ENCODE assay signal across 17 cellular contexts in genomic region chr7:137984181-137985041, GRCh38. TPM values are rescaled to one million over a fixed set of nuclear protein-coding genes. Genes with fewer than 3 reads are reported as not detected.
DNase-seq lines count a peak whose midpoint lies in the region; ATAC-seq, FAIRE-seq and TF ChIP-seq lines count a peak whose summit lies in the region.
"Had no signal": no experiment of that assay in that cellular context is flagged by ENCODE, and none has a peak within 500 bp of the region (broad histone marks: within the 10 kb centered on the region; RNA-seq: fewer than 3 reads in every experiment).

No MANE protein-coding gene starts in this region.

- CTCF ChIA-PET in HepG2 (lab: Yijun Ruan, JAX; ENCODE audit: low intra/inter-chr PET ratio, low total read pairs) = no interaction called here

- POLR2A ChIA-PET in HepG2 (lab: Yijun Ruan, JAX) = interaction anchor here (0.8 to 2.1 kb wide), 7 partner anchors 8 to 43 kb away, joined by 3 to 10 read pairs (median 6); partner anchors contain the start of gene CREB3L2

- H3K36me3 Mint-ChIP-seq in GM23338 (ENCODE audit: low read depth) = peaks cover 28% of the 10 kb centered on the region

- no TSS peak for BruUV-seq in HepG2 (replicated peaks; lab: Mats Ljungman, UMichigan)

- ATAC-seq in GM23338 (no peak), HepG2 (peak; percentile 10; the same call in 2 of the 3 replicates), HG03095 (IDR thresholded peaks at IDR 0.05; ENCODE audit: unreplicated experiment) (no peak), upper lobe of left lung (ENCODE audit: low FRiP score in 2 of 2) (no peak)
- ATAC-seq: activated CD8-positive, alpha-beta T cell treated with anti-CD3 and anti-CD28 coated beads, Interleukin-2, amount 10 ng/mL, durations not matched to agents 7 days and 5 days; SK-N-SH treated with all-trans-retinoic acid at 6 μM for 48 hours had no signal

- H3K9me3 Mint-ChIP-seq in GM23338 = peaks cover 4% of the 10 kb centered on the region; the same call in 2 of the 3 replicates

- no peak for TF ChIP-seq CTCF in GM23338 (conservative IDR thresholded peaks at IDR 0.05; ENCODE audit: low read depth in 2 of 2)
- TF ChIP-seq CTCF in HepG2 (CRISPR knock-in tag; IDR thresholded peaks at IDR 0.05) = no peak
- TF ChIP-seq CTCF in smooth muscle cell (IDR thresholded peaks at IDR 0.05; ENCODE audit: borderline replicate concordance, insufficient read depth, poor library complexity, severe bottlenecking) = no peak
- TF ChIP-seq CTCF in upper lobe of left lung (IDR thresholded peaks at IDR 0.05) = no peak

- intact Hi-C loops in HepG2 (cut with micrococcal nuclease; ENCODE audit: unreplicated experiment) = loop anchor here (2.0 kb wide), 1 partner anchor 14 kb away; no protein-coding TSS in a partner anchor

- no peak overlapping the region for H3K27ac Mint-ChIP-seq in GM23338
- H3K27ac Mint-ChIP-seq: activated CD8-positive, alpha-beta T cell treated with anti-CD3 and anti-CD28 coated beads, Interleukin-2, amount 10 ng/mL, durations not matched to agents 7 days and 5 days had no signal

- peaks cover 26% of the 10 kb centered on the region for H3K4me1 Mint-ChIP-seq in GM23338

- H3K9me2 ChIP-seq in GM23338 (ENCODE audit: insufficient read depth) = no peaks in the 10 kb centered on the region

- TF ChIP-seq RAD21 in HepG2 (CRISPR knock-in tag; IDR thresholded peaks at IDR 0.05) = no peak

- no peaks in the 10 kb centered on the region for H3K27me3 ChIP-seq in GM23338 (ENCODE audit: insufficient read depth)
- H3K27me3 ChIP-seq in adipocyte (replicated peaks; ENCODE audit: control insufficient read depth, insufficient read depth, low read length) = no peaks in the 10 kb centered on the region
- H3K27me3 ChIP-seq in HepG2 (ENCODE audit: control insufficient read depth in 1 of 2, insufficient read depth in 2 of 2, low read length in 2 of 2) = no peaks in the 10 kb centered on the region
- H3K27me3 ChIP-seq in smooth muscle cell (ENCODE audit: low read depth) = no peaks in the 10 kb centered on the region
- H3K27me3 ChIP-seq in upper lobe of left lung = no peaks in the 10 kb centered on the region

- H3K27ac ChIP-seq in GM23338 (ENCODE audit: low read depth) (0 out of 2 replicates have a peak overlapping the region, but pooled peaks have one; percentile 7), HepG2 (ENCODE audit: extremely low read length, insufficient read depth, low read length) (peak overlapping the region; percentile 59), smooth muscle cell (ENCODE audit: low read depth) (peak overlapping the region; percentile 97), upper lobe of left lung (peak overlapping the region in 2 of 4 donors; percentile 14 to 58)

- H3F3A ChIP-seq in GM23338 (replicated peaks; ENCODE audit: low read depth) (0 out of 2 replicates have a peak, but pooled peaks cover 4% of the 10 kb centered on the region), smooth muscle cell (ENCODE audit: low read depth) (peaks cover 9% of the 10 kb centered on the region)

- 39% methylated on average over 11 of the region's 11 CpGs for WGBS in HepG2 (ENCODE audit: low lambda C conversion rate)
- 87% methylated on average over 11 of the region's 11 CpGs for WGBS in smooth muscle cell (ENCODE audit: low lambda C conversion rate)
- 78 to 84% methylated on average over 11 of the region's 11 CpGs for WGBS in upper lobe of left lung, 2 donors

- H4K20me1 ChIP-seq in GM23338 (replicated peaks; ENCODE audit: insufficient read depth) = peaks cover 11% of the 10 kb centered on the region
- H4K20me1 ChIP-seq in HepG2 (ENCODE audit: insufficient read depth, low read length) = peaks cover 6% of the 10 kb centered on the region
- H4K20me1 ChIP-seq in smooth muscle cell (ENCODE audit: low read depth) = peaks cover 79% of the 10 kb centered on the region

- peak overlapping the region; percentile 49 for H3K9ac ChIP-seq in adipocyte (ENCODE audit: low read length)
- peak overlapping the region; percentile 31; the same call in 1 of the 2 replicates for H3K9ac ChIP-seq in HepG2 (ENCODE audit: insufficient read depth, low read depth, low read length)
- H3K9ac ChIP-seq in smooth muscle cell (ENCODE audit: low read depth) = no peak overlapping the region

- H3K9me3 ChIP-seq in adipocyte (ENCODE audit: control insufficient read depth, low read length) = no peaks in the 10 kb centered on the region
- H3K9me3 ChIP-seq in HepG2 (ENCODE audit: low read length) = peaks cover 4% of the 10 kb centered on the region; the same call in 1 of the 2 replicates
- no peaks in the 10 kb centered on the region for H3K9me3 ChIP-seq in smooth muscle cell (replicated peaks; ENCODE audit: low read depth)
- H3K9me3 ChIP-seq in upper lobe of left lung = no peaks in the 10 kb centered on the region

- TF ChIP-seq EP300 in HepG2 (IDR thresholded peaks at IDR 0.05; ENCODE audit: low read depth in 2 of 2, low read length in 2 of 2) = no peak
- TF ChIP-seq EP300 in HepG2 (CRISPR knock-in tag; IDR thresholded peaks at IDR 0.05; ENCODE audit: borderline replicate concordance) = no peak
- no peak for TF ChIP-seq EP300 in upper lobe of left lung (IDR thresholded peaks at IDR 0.05)

- in situ Hi-C loops in HepG2 (cut with HindIII; ENCODE audit: extremely low pct_ligation_motif_present, low pct_unique_long_range_greater_than_20kb) = no loop called here

- no peak for DNase-seq in GM23338 (ENCODE audit: low spot score)
- no peak for DNase-seq in adipocyte (ENCODE audit: low read depth)
- DNase-seq in HepG2 (ENCODE audit: low spot score) = peak; percentile 39
- no peak for DNase-seq in smooth muscle cell (lab: John Stamatoyannopoulos, UW; ENCODE audit: unreplicated experiment)
- no peak for DNase-seq in ecto neural progenitor cell (ENCODE audit: low spot score)
- DNase-seq in upper lobe of left lung = no peak
- no peak for DNase-seq in activated gamma-delta T cell (lab: John Stamatoyannopoulos, UW)
- DNase-seq: activated CD8-positive, alpha-beta T cell treated with anti-CD3 and anti-CD28 coated beads, Interleukin-2, amount 10 ng/mL, durations not matched to agents 7 days and 5 days; Calu3; effector memory CD4-positive, alpha-beta T cell; foreskin fibroblast; NCI-H2227 treated with DMSO at 0.1 percent for 48 hours; OCI-M1; stimulated activated CD4-positive, alpha-beta T cell treated with anti-CD3 and anti-CD28 coated beads, Interleukin-2, amount 100 ng/mL, for 48 hours had no signal

- no peaks in the 10 kb centered on the region; the same call in 1 of the 2 replicates for H3K36me3 ChIP-seq in GM23338 (ENCODE audit: insufficient read depth)
- H3K36me3 ChIP-seq in adipocyte (ENCODE audit: control insufficient read depth, insufficient read depth, low read length, severe bottlenecking) = no peaks in the 10 kb centered on the region
- H3K36me3 ChIP-seq in HepG2 (replicated peaks in 1 of 2; ENCODE audit: control insufficient read depth in 1 of 2, insufficient read depth in 2 of 2, low read length in 2 of 2) = peaks cover 13 to 38% of the 10 kb centered on the region in 2 experiments
- H3K36me3 ChIP-seq in smooth muscle cell (ENCODE audit: low read depth) = no peaks in the 10 kb centered on the region
- no peaks in the 10 kb centered on the region for H3K36me3 ChIP-seq in upper lobe of left lung

- H3K4me2 ChIP-seq in GM23338 (no peak overlapping the region), HepG2 (ENCODE audit: low read depth, low read length) (peak overlapping the region; percentile 65), smooth muscle cell (peak overlapping the region; percentile 33)

- TF ChIP-seq POLR2A in HepG2 (IDR thresholded peaks at IDR 0.05; ENCODE audit: insufficient read depth in 1 of 2, low read depth in 2 of 2, low read length in 2 of 2) (no peak), upper lobe of left lung (IDR thresholded peaks at IDR 0.05) (no peak)

- H3K4me3 ChIP-seq in GM23338 (no peak overlapping the region), adipocyte (ENCODE audit: low read length) (no peak overlapping the region), HepG2 (replicated peaks in 1 of 3; ENCODE audit: insufficient read depth in 1 of 3, low read depth in 2 of 3, low read length in 3 of 3) (0 out of 6 replicates have a peak overlapping the region, but pooled peaks of 1 of the 3 experiments have one; percentile 15), smooth muscle cell (no peak overlapping the region), upper lobe of left lung (no peak overlapping the region)

- H3K4me1 ChIP-seq in GM23338 (ENCODE audit: insufficient read depth) (peaks cover 17% of the 10 kb centered on the region), adipocyte (ENCODE audit: control insufficient read depth, insufficient read depth, low read length) (peaks cover 67% of the 10 kb centered on the region), HepG2 (ENCODE audit: insufficient read depth, low read length) (peaks cover 100% of the 10 kb centered on the region), smooth muscle cell (ENCODE audit: low read depth) (peaks cover 47% of the 10 kb centered on the region), upper lobe of left lung (peaks cover 32 to 63% (median 52%) of the 10 kb centered on the region in 4 donors)

- H3K79me2 ChIP-seq in GM23338 (replicated peaks; ENCODE audit: insufficient read depth) = peaks cover 100% of the 10 kb centered on the region
- H3K79me2 ChIP-seq in HepG2 (ENCODE audit: insufficient read depth, low read length) = peaks cover 99% of the 10 kb centered on the region
- peaks cover 95% of the 10 kb centered on the region for H3K79me2 ChIP-seq in smooth muscle cell (ENCODE audit: low read depth)

- peaks cover 2% of the 10 kb centered on the region for H3K27me3 Mint-ChIP-seq in GM23338 (ENCODE audit: insufficient read depth, low read depth, poor library complexity)

- peak; percentile 4 for FAIRE-seq in HepG2 (lab: Jason Lieb, UNC)
- FAIRE-seq: GM18507 had no signal

- H2AFZ ChIP-seq in GM23338 = no peak overlapping the region
- H2AFZ ChIP-seq in HepG2 (ENCODE audit: low read length) = no peak overlapping the region
- no peak overlapping the region for H2AFZ ChIP-seq in smooth muscle cell (ENCODE audit: low read depth)

- H3K4me3 Mint-ChIP-seq in GM23338 = no peak overlapping the region; the same call in 2 of the 3 replicates
- H3K4me3 Mint-ChIP-seq: activated CD8-positive, alpha-beta T cell treated with anti-CD3 and anti-CD28 coated beads, Interleukin-2, amount 10 ng/mL, durations not matched to agents 7 days and 5 days had no signal

RNA-seq across cellular contexts. Expression of gene CREB3L2, which starts 17.5 kb away (rescaled TPM):
- total RNA-seq in GM23338 (2014; rRNA removed; shearing (Covaris generic)) = 27.1 and 29.3 TPM in 2 replicates
- polyA plus RNA-seq in GM23338 (2016; fragmentation: Nextera tagmentation; extraction: Ambion mirVana) (12.2 and 14.5 TPM in 2 replicates), HepG2 (2011; rRNA removed) (39.0 and 41.1 TPM in 2 replicates), smooth muscle cell (27.4 and 37.6 TPM in 2 replicates)
- total RNA-seq in HepG2 (2016; rRNA removed; fragmentation: Illumina TruSeq; extraction: Trizol) (22.1 and 26.6 TPM in 2 replicates), smooth muscle cell (46.4 and 69.1 TPM in 2 replicates), upper lobe of left lung (10 to 100 TPM; 26.9 to 73.5 (median 34.2) TPM)
- 6.5 and 8.8 TPM in 2 replicates for total RNA-seq in HepG2 (2016; cell fraction: cytosol; rRNA removed; fragmentation: Illumina TruSeq; extraction: Trizol; ENCODE audit: low read depth)
- total RNA-seq in HepG2 (2016; cell fraction: insoluble cytoplasmic fraction; rRNA removed; fragmentation: Illumina TruSeq; extraction: Trizol) = 21.4 and 26.4 TPM in 2 replicates
- 14.1 and 14.5 TPM in 2 replicates for total RNA-seq in HepG2 (2016; cell fraction: membrane; rRNA removed; fragmentation: Illumina TruSeq; extraction: Trizol)
- 53.5 and 54.7 TPM in 2 replicates for total RNA-seq in HepG2 (2016; cell fraction: nucleus; rRNA removed; fragmentation: Illumina TruSeq; extraction: Trizol)
- 26.0 and 30.9 TPM in 2 replicates for polyA plus RNA-seq in HepG2 (2011; cell fraction: cytosol; rRNA removed)
- 36.5 and 47.2 TPM in 2 replicates for polyA plus RNA-seq in HepG2 (2011; cell fraction: nucleus; rRNA removed)
- polyA plus RNA-seq in HepG2 (2012) = 22.8 and 35.4 TPM in 2 replicates
- polyA plus RNA-seq in HepG2 (2016; cell fraction: cytosol; fragmentation: Illumina TruSeq; extraction: Trizol; ENCODE audit: low read depth) = 2.4 and 2.7 TPM in 2 replicates
- polyA plus RNA-seq in HepG2 (2016; cell fraction: insoluble cytoplasmic fraction; fragmentation: Illumina TruSeq; extraction: Trizol; ENCODE audit: low read depth) = 31.2 and 35.1 TPM in 2 replicates
- 5.9 and 6.4 TPM in 2 replicates for polyA plus RNA-seq in HepG2 (2016; cell fraction: membrane; fragmentation: Illumina TruSeq; extraction: Trizol; ENCODE audit: low read depth)
- 43.3 and 43.6 TPM in 2 replicates for polyA plus RNA-seq in HepG2 (2016; cell fraction: nucleus; fragmentation: Illumina TruSeq; extraction: Trizol; ENCODE audit: insufficient read depth, low read depth)
- polyA minus RNA-seq in HepG2 (2011; rRNA and poly(A)+ RNA removed; ENCODE audit: low replicate concordance) = 32.8 and 173 TPM in 2 replicates
- 58.1 and 61.3 TPM in 2 replicates for polyA minus RNA-seq in HepG2 (2011; cell fraction: cytosol; rRNA and poly(A)+ RNA removed)
- 95.2 and 100 TPM in 2 replicates for polyA minus RNA-seq in HepG2 (2011; cell fraction: nucleus; rRNA and poly(A)+ RNA removed)
